ENCODE assay signal across 2 cellular contexts in the genomic region with DNA sequence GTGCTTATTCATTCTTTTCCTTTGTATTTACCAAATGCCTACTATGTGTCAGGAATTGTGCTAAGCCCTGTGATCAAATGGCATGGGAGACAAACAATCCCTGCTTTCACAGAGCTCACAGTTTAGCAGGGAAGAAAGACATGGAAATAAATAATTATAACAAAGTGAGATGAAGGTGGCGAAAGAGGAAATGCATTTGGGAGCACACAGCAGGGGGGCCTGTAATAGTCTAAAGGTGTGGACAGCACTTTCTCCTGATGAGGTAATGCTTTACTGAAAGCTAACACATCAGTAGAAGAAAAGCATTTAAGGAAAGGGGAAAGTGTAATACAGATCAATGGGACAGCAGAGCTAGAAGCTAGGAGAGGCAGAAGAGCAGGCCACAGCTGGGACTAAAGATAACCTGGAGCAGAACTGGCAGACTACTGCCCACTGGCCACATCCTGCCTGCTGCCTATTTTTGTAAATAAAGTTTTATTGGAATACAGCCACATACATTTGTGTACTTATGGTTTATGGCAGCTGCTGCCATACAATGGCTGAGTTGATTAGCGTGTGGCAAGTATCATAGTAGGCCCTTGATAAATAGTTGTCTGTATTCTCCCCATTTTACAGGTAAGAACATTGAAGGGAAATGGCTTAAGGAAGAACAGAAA.
TF ChIP-seq lines count a peak whose summit lies in the region.

No MANE protein-coding gene starts in this region.

TF ChIP-seq in GM23338, 12 proteins besides CTCF, POLR2A, EP300 and RAD21 (continues in another document):
- TF ChIP-seq EZH2phosphoT487 (IDR thresholded peaks at IDR 0.05; ENCODE audit: unreplicated experiment) (no peak), POLR2AphosphoS5 (IDR thresholded peaks at IDR 0.05; ENCODE audit: low read depth) (no peak), NANOG (IDR thresholded peaks at IDR 0.05; ENCODE audit: borderline replicate concordance) (no peak), ETS1 (IDR thresholded peaks at IDR 0.05) (no peak), CREB1 (CRISPR knock-in tag; IDR thresholded peaks at IDR 0.05; ENCODE audit: low read depth) (no peak), ZNF331 (CRISPR knock-in tag; IDR thresholded peaks at IDR 0.05; ENCODE audit: low read depth) (no peak), JUNB (IDR thresholded peaks at IDR 0.05; ENCODE audit: unreplicated experiment) (no peak), STAT1 (IDR thresholded peaks at IDR 0.05; ENCODE audit: unreplicated experiment) (no peak)
- TF ChIP-seq, protein P1, sequence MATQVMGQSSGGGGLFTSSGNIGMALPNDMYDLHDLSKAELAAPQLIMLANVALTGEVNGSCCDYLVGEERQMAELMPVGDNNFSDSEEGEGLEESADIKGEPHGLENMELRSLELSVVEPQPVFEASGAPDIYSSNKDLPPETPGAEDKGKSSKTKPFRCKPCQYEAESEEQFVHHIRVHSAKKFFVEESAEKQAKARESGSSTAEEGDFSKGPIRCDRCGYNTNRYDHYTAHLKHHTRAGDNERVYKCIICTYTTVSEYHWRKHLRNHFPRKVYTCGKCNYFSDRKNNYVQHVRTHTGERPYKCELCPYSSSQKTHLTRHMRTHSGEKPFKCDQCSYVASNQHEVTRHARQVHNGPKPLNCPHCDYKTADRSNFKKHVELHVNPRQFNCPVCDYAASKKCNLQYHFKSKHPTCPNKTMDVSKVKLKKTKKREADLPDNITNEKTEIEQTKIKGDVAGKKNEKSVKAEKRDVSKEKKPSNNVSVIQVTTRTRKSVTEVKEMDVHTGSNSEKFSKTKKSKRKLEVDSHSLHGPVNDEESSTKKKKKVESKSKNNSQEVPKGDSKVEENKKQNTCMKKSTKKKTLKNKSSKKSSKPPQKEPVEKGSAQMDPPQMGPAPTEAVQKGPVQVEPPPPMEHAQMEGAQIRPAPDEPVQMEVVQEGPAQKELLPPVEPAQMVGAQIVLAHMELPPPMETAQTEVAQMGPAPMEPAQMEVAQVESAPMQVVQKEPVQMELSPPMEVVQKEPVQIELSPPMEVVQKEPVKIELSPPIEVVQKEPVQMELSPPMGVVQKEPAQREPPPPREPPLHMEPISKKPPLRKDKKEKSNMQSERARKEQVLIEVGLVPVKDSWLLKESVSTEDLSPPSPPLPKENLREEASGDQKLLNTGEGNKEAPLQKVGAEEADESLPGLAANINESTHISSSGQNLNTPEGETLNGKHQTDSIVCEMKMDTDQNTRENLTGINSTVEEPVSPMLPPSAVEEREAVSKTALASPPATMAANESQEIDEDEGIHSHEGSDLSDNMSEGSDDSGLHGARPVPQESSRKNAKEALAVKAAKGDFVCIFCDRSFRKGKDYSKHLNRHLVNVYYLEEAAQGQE (IDR thresholded peaks at IDR 0.05; ENCODE audit: unreplicated experiment) = no peak

TF ChIP-seq in GM12878, 131 proteins besides CTCF, POLR2A, EP300 and RAD21 (continued from another document):
- no peak for TF ChIP-seq CREM (IDR thresholded peaks at IDR 0.05; ENCODE audit: low read depth)
- no peak for TF ChIP-seq SPI1 (IDR thresholded peaks at IDR 0.05; ENCODE audit: borderline replicate concordance, insufficient read depth, low read depth, low read length)
- TF ChIP-seq, protein P2, sequence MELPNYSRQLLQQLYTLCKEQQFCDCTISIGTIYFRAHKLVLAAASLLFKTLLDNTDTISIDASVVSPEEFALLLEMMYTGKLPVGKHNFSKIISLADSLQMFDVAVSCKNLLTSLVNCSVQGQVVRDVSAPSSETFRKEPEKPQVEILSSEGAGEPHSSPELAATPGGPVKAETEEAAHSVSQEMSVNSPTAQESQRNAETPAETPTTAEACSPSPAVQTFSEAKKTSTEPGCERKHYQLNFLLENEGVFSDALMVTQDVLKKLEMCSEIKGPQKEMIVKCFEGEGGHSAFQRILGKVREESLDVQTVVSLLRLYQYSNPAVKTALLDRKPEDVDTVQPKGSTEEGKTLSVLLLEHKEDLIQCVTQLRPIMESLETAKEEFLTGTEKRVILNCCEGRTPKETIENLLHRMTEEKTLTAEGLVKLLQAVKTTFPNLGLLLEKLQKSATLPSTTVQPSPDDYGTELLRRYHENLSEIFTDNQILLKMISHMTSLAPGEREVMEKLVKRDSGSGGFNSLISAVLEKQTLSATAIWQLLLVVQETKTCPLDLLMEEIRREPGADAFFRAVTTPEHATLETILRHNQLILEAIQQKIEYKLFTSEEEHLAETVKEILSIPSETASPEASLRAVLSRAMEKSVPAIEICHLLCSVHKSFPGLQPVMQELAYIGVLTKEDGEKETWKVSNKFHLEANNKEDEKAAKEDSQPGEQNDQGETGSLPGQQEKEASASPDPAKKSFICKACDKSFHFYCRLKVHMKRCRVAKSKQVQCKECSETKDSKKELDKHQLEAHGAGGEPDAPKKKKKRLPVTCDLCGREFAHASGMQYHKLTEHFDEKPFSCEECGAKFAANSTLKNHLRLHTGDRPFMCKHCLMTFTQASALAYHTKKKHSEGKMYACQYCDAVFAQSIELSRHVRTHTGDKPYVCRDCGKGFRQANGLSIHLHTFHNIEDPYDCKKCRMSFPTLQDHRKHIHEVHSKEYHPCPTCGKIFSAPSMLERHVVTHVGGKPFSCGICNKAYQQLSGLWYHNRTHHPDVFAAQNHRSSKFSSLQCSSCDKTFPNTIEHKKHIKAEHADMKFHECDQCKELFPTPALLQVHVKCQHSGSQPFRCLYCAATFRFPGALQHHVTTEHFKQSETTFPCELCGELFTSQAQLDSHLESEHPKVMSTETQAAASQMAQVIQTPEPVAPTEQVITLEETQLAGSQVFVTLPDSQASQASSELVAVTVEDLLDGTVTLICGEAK (IDR thresholded peaks at IDR 0.05; ENCODE audit: borderline replicate concordance) = peak; percentile 33; the same call in 1 of the 2 replicates
TF ChIP-seq in GM12878: peak in this region for 1.
